ENCODE assay signal across 21 cellular contexts in genomic region chr2:230910546-230911135, GRCh38. TPM values are rescaled to one million over a fixed set of nuclear protein-coding genes. Genes with fewer than 3 reads are reported as not detected.
DNase-seq lines count a peak whose midpoint lies in the region; ATAC-seq lines count a peak whose summit lies in the region.
"Had no signal": no experiment of that assay in that cellular context is flagged by ENCODE, and none has a peak within 500 bp of the region (broad histone marks: within the 10 kb centered on the region; RNA-seq: fewer than 3 reads in every experiment).

No MANE protein-coding gene starts in this region.

- H3K27ac Mint-ChIP-seq in activated T-cell treated with anti-CD3 and anti-CD28 coated beads, Interleukin-2, amount 50 U/mL, for 24 hours, result no peak overlapping the region
- H3K27ac Mint-ChIP-seq in T-cell, result peak overlapping the region; percentile 3 to 50
- no peak overlapping the region for H3K27ac Mint-ChIP-seq in stimulated activated effector memory CD8-positive, alpha-beta T cell treated with anti-CD3 and anti-CD28 coated beads, Interleukin-12 subunit alpha, Interleukin-12 subunit beta, amount 100 ng/mL, for 72 hours
- H3K27ac Mint-ChIP-seq: activated CD4-positive, alpha-beta T cell treated with anti-CD3 and anti-CD28 coated beads, Interleukin-2, amount 10 ng/mL, durations not matched to agents 7 days and 5 days; mesothelial cell of epicardium; natural killer cell treated with Interleukin-12 subunit alpha and Interleukin-12 subunit beta and Interleukin-15 and Interleukin-18, amount 100 ng/mL, for 72 hours had no signal

- ATAC-seq in T-cell (replicated peaks in 1 of 4), result no peak
- ATAC-seq in stimulated activated effector memory CD8-positive, alpha-beta T cell treated with anti-CD3 and anti-CD28 coated beads, Interleukin-12 subunit alpha, Interleukin-12 subunit beta, amount 100 ng/mL, for 72 hours, result peak; percentile 23
- no peak for ATAC-seq in HG03280 (IDR thresholded peaks at IDR 0.05; ENCODE audit: unreplicated experiment)
- ATAC-seq: natural killer cell treated with Interleukin-12 subunit alpha and Interleukin-12 subunit beta and Interleukin-15 and Interleukin-18, amount 100 ng/mL, for 72 hours had no signal

- H3K9me3 Mint-ChIP-seq in activated T-cell treated with anti-CD3 and anti-CD28 coated beads, Interleukin-2, amount 50 U/mL, for 24 hours, result no peaks in the 10 kb centered on the region
- no peaks in the 10 kb centered on the region for H3K9me3 Mint-ChIP-seq in T-cell
- no peaks in the 10 kb centered on the region for H3K9me3 Mint-ChIP-seq in stimulated activated effector memory CD8-positive, alpha-beta T cell treated with anti-CD3 and anti-CD28 coated beads, Interleukin-12 subunit alpha, Interleukin-12 subunit beta, amount 100 ng/mL, for 72 hours
- H3K9me3 Mint-ChIP-seq: activated CD4-positive, alpha-beta T cell treated with anti-CD3 and anti-CD28 coated beads, Interleukin-2, amount 10 ng/mL, durations not matched to agents 7 days and 5 days; mesothelial cell of epicardium; natural killer cell treated with Interleukin-12 subunit alpha and Interleukin-12 subunit beta and Interleukin-15 and Interleukin-18, amount 100 ng/mL, for 72 hours had no signal

- H3K27me3 Mint-ChIP-seq in activated T-cell treated with anti-CD3 and anti-CD28 coated beads, Interleukin-2, amount 50 U/mL, for 24 hours, result peaks cover 15% of the 10 kb centered on the region
- no peaks in the 10 kb centered on the region for H3K27me3 Mint-ChIP-seq in T-cell

- peak; percentile 39 for DNase-seq in activated T-cell treated with anti-CD3 and anti-CD28 coated beads, Interleukin-2, amount 50 U/mL, for 24 hours
- DNase-seq in activated T-cell treated with anti-CD3 and anti-CD28 coated beads for 4 hours (no peak), T-cell (no peak), islet precursor cell (peak; percentile 29), ACHN (no peak)
- DNase-seq in stimulated activated effector memory CD8-positive, alpha-beta T cell treated with anti-CD3 and anti-CD28 coated beads, Interleukin-12 subunit alpha, Interleukin-12 subunit beta, amount 100 ng/mL, for 72 hours (ENCODE audit: low spot score in 2 of 2), result no peak
- no peak for DNase-seq in stimulated activated naive CD4-positive, alpha-beta T cell (lab: John Stamatoyannopoulos, UW)
- DNase-seq: activated CD4-positive, alpha-beta T cell treated with anti-CD3 and anti-CD28 coated beads, Interleukin-2, amount 10 ng/mL, durations not matched to agents 7 days and 5 days; brain microvascular endothelial cell; colonic mucosa; EL; NCI-H1436; NCI-H2171 treated with DMSO at 0.1 percent for 48 hours; NCI-H748 treated with DMSO at 0.1 percent for 48 hours; SHP77 treated with DMSO at 0.1 percent for 48 hours had no signal

- CTCF ChIA-PET in T-cell (lab: Charles Lee), result no interaction called here

- POLR2A ChIA-PET in T-cell (lab: Charles Lee), result no interaction called here

- no peak overlapping the region for H3K4me3 Mint-ChIP-seq in activated T-cell treated with anti-CD3 and anti-CD28 coated beads, Interleukin-2, amount 50 U/mL, for 24 hours
- H3K4me3 Mint-ChIP-seq in T-cell, result no peak overlapping the region
- no peak overlapping the region for H3K4me3 Mint-ChIP-seq in stimulated activated effector memory CD8-positive, alpha-beta T cell treated with anti-CD3 and anti-CD28 coated beads, Interleukin-12 subunit alpha, Interleukin-12 subunit beta, amount 100 ng/mL, for 72 hours
- H3K4me3 Mint-ChIP-seq: activated CD4-positive, alpha-beta T cell treated with anti-CD3 and anti-CD28 coated beads, Interleukin-2, amount 10 ng/mL, durations not matched to agents 7 days and 5 days; mesothelial cell of epicardium; natural killer cell treated with Interleukin-12 subunit alpha and Interleukin-12 subunit beta and Interleukin-15 and Interleukin-18, amount 100 ng/mL, for 72 hours had no signal

- in situ Hi-C loops in ACHN (cut with HindIII; ENCODE audit: low pct_ligation_motif_present, low pct_unique_long_range_greater_than_20kb, low sequenced_read_pairs), result no loop called here

- H3K36me3 Mint-ChIP-seq in activated T-cell treated with anti-CD3 and anti-CD28 coated beads, Interleukin-2, amount 50 U/mL, for 24 hours (ENCODE audit: low read depth), result peaks cover 19% of the 10 kb centered on the region
- H3K36me3 Mint-ChIP-seq in T-cell, result peaks cover 13% of the 10 kb centered on the region
- H3K36me3 Mint-ChIP-seq in stimulated activated effector memory CD8-positive, alpha-beta T cell treated with anti-CD3 and anti-CD28 coated beads, Interleukin-12 subunit alpha, Interleukin-12 subunit beta, amount 100 ng/mL, for 72 hours, result peaks cover 25% of the 10 kb centered on the region
- H3K36me3 Mint-ChIP-seq: mesothelial cell of epicardium had no signal

- peaks cover 80% of the 10 kb centered on the region for H3K4me1 Mint-ChIP-seq in activated T-cell treated with anti-CD3 and anti-CD28 coated beads, Interleukin-2, amount 50 U/mL, for 24 hours (ENCODE audit: low read depth)
- peaks cover 24 to 37% (median 25%) of the 10 kb centered on the region in 3 donors for H3K4me1 Mint-ChIP-seq in T-cell
- H3K4me1 Mint-ChIP-seq in stimulated activated effector memory CD8-positive, alpha-beta T cell treated with anti-CD3 and anti-CD28 coated beads, Interleukin-12 subunit alpha, Interleukin-12 subunit beta, amount 100 ng/mL, for 72 hours, result peaks cover 59% of the 10 kb centered on the region

RNA-seq across cellular contexts. Expression of gene GPR55, which starts 14.4 kb away (rescaled TPM):
- total RNA-seq in T-cell, result 10 to 100 TPM in 2 of 5 donors, 1 to 10 TPM in 3; 2.7 to 15.5 (median 7.8) TPM
- total RNA-seq: fibroblast of lung, M059J, mesothelial cell of epicardium, skeletal muscle tissue had no signal

RNA-seq across cellular contexts. Expression of gene ITM2C, which starts 45.9 kb away (rescaled TPM):
- total RNA-seq in T-cell, result 10 to 100 TPM; 21.9 to 41.2 (median 34.8) TPM

Comparison
In these comparisons a context has a peak if more than half of its experiments do, and no peak if none do; other contexts are left out.
1. DNase-seq: peak in activated T-cell treated with anti-CD3 and anti-CD28 coated beads, Interleukin-2, amount 50 U/mL, for 24 hours (single experiment) and islet precursor cell (single experiment); none in activated T-cell treated with anti-CD3 and anti-CD28 coated beads for 4 hours (single experiment), T-cell (0 of 34), stimulated activated effector memory CD8-positive, alpha-beta T cell treated with anti-CD3 and anti-CD28 coated beads, Interleukin-12 subunit alpha, Interleukin-12 subunit beta, amount 100 ng/mL, for 72 hours (0 of 2), stimulated activated naive CD4-positive, alpha-beta T cell (0 of 6) and ACHN (single experiment).
2. H3K27ac Mint-ChIP-seq: peak in T-cell (2 of 2); none in activated T-cell treated with anti-CD3 and anti-CD28 coated beads, Interleukin-2, amount 50 U/mL, for 24 hours (single experiment) and stimulated activated effector memory CD8-positive, alpha-beta T cell treated with anti-CD3 and anti-CD28 coated beads, Interleukin-12 subunit alpha, Interleukin-12 subunit beta, amount 100 ng/mL, for 72 hours (single experiment).